Comparison of ENCODE assay signal across 1 cellular context in the genomic region with DNA sequence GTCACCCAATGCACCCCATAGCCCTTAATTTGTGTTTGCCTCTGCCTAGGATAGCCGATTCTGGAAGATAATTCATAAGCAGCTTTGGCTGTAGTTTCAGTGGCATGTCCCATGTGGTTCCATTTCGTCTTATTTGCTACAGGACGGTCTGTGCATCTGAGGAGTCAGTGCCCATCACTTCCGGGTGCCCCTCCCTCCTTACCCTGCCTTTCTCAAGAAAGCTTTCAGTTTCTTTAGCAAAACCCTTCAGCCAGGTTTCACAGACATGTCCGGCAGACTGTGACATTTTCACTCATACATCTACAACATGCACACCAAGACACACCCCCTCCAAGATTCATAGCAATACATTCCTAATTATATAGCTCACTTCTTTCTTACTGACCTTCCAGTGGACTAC.
TF ChIP-seq lines count a peak whose summit lies in the region.

No MANE protein-coding gene starts in this region.

TF ChIP-seq in H1, 55 proteins besides CTCF, POLR2A, EP300 and RAD21:
- TF ChIP-seq JUN (IDR thresholded peaks at IDR 0.05; ENCODE audit: low read depth, low read length) = no peak
- no peak for TF ChIP-seq FOSL1 (IDR thresholded peaks at IDR 0.05; ENCODE audit: insufficient read depth, low read depth, low read length)
- no peak for TF ChIP-seq ASH2L (IDR thresholded peaks at IDR 0.05; ENCODE audit: low read length)
- no peak for TF ChIP-seq SP4 (IDR thresholded peaks at IDR 0.05; ENCODE audit: low read length)
- TF ChIP-seq, protein P1, sequence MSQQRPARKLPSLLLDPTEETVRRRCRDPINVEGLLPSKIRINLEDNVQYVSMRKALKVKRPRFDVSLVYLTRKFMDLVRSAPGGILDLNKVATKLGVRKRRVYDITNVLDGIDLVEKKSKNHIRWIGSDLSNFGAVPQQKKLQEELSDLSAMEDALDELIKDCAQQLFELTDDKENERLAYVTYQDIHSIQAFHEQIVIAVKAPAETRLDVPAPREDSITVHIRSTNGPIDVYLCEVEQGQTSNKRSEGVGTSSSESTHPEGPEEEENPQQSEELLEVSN (IDR thresholded peaks at IDR 0.05) = no peak
